ENCODE assay signal across 8 cellular contexts in genomic region chr9:104993291-104993963, GRCh38.
DNase-seq lines count a peak whose midpoint lies in the region; TF ChIP-seq lines count a peak whose summit lies in the region.

No MANE protein-coding gene starts in this region.

- H3K9me3 ChIP-seq in spleen = no peaks in the 10 kb centered on the region

- intact Hi-C loops in spleen (cut with DNase I; ENCODE audit: low total_unique reads) = no loop called here

- TF ChIP-seq POLR2A in spleen (IDR thresholded peaks at IDR 0.05) = no peak

- no peak for TF ChIP-seq CTCF in spleen (IDR thresholded peaks at IDR 0.05 in 8 of 11, conservative IDR thresholded peaks at IDR 0.05 in 3 of 11)

- H3K27me3 ChIP-seq in spleen (replicated peaks in 1 of 7) = no peaks in the 10 kb centered on the region

- H3K36me3 ChIP-seq in spleen = no peaks in the 10 kb centered on the region

- H3K27ac ChIP-seq in spleen = peak overlapping the region in 5 of 8 donors; percentile 20 to 96 (median 91)

- no peak overlapping the region for H3K4me3 ChIP-seq in spleen

- H3K4me1 ChIP-seq in spleen = peaks cover 19 to 52% (median 38%) of the 10 kb centered on the region in 6 donors

- DNase-seq in activated gamma-delta T cell treated with Interleukin-2 at 50 U/mL for 16 hours (peak; percentile 20), activated gamma-delta T cell (lab: John Stamatoyannopoulos, UW) (no peak), cerebellum (ENCODE audit: low spot score) (peak; percentile 20), kidney tubule cell (ENCODE audit: low spot score) (peak; percentile 55), spleen (peak; percentile 81), LoVo (ENCODE audit: low spot score) (no peak), DMS153 (lab: John Stamatoyannopoulos, UW) (no peak), GDM1 (lab: John Stamatoyannopoulos, UW) (no peak)

- WGBS in spleen, 5 donors = 20 to 37% (median 27%) methylated on average over 9 of the region's 9 CpGs

Comparison
In these comparisons a context has a peak if more than half of its experiments do, and no peak if none do; other contexts are left out.
1. DNase-seq: peak in activated gamma-delta T cell treated with Interleukin-2 at 50 U/mL for 16 hours (single experiment), cerebellum (single experiment), kidney tubule cell (single experiment) and spleen (single experiment); none in activated gamma-delta T cell (single experiment), LoVo (single experiment), DMS153 (single experiment) and GDM1 (single experiment).